Comparison of ENCODE assay signal across 26 cellular contexts in genomic region chr20:9040874-9041524, GRCh38. TPM values are rescaled to one million over a fixed set of nuclear protein-coding genes. Genes with fewer than 3 reads are reported as not detected.
DNase-seq lines count a peak whose midpoint lies in the region; ATAC-seq, FAIRE-seq and TF ChIP-seq lines count a peak whose summit lies in the region.
"Had no signal": no experiment of that assay in that cellular context is flagged by ENCODE, and none has a peak within 500 bp of the region (broad histone marks: within the 10 kb centered on the region; RNA-seq: fewer than 3 reads in every experiment).

No MANE protein-coding gene starts in this region.

- peak; percentile 5 for FAIRE-seq in astrocyte (lab: Jason Lieb, UNC)
- FAIRE-seq: pancreas had no signal

- H3K27ac Mint-ChIP-seq in HFFc6 = peak overlapping the region; percentile 89
- peak overlapping the region; percentile 42 for H3K27ac Mint-ChIP-seq in astrocyte (ENCODE audit: unreplicated experiment)
- H3K27ac Mint-ChIP-seq: activated CD4-positive, alpha-beta memory T cell treated with anti-CD3 and anti-CD28 coated beads, Interleukin-2, amount 10 ng/mL, durations not matched to agents 7 days and 5 days; activated naive CD4-positive, alpha-beta T cell treated with anti-CD3 and anti-CD28 coated beads, Interleukin-2, amount 50 U/mL, for 24 hours; activated T-helper 17 cell treated with anti-CD3 and anti-CD28 coated beads, Interleukin-2, amount 50 U/mL, for 72 hours; T-helper 1 cell treated with Interleukin-12 subunit alpha and Interleukin-12 subunit beta and Interleukin-4 antibody, amounts not matched to agents 30 μg/mL and 1 μg/mL, for 36 hours had no signal

- H3K27ac ChIP-seq in astrocyte (ENCODE audit: low read depth, low read length) = no peak overlapping the region
- H3K27ac ChIP-seq: pancreas, spleen had no signal

- peaks cover 55% of the 10 kb centered on the region for H3K4me1 Mint-ChIP-seq in HFFc6 (ENCODE audit: low read depth)
- peaks cover 10% of the 10 kb centered on the region for H3K4me1 Mint-ChIP-seq in astrocyte (ENCODE audit: low read depth, unreplicated experiment)
- H3K4me1 Mint-ChIP-seq: activated CD4-positive, alpha-beta memory T cell treated with anti-CD3 and anti-CD28 coated beads, Interleukin-2, amount 10 ng/mL, durations not matched to agents 7 days and 5 days; activated naive CD4-positive, alpha-beta T cell treated with anti-CD3 and anti-CD28 coated beads, Interleukin-2, amount 50 U/mL, for 24 hours; activated T-helper 17 cell treated with anti-CD3 and anti-CD28 coated beads, Interleukin-2, amount 50 U/mL, for 72 hours had no signal

- no peak overlapping the region; the same call in 1 of the 2 replicates for H3K4me3 Mint-ChIP-seq in HFFc6
- no peak overlapping the region for H3K4me3 Mint-ChIP-seq in astrocyte (ENCODE audit: unreplicated experiment)
- H3K4me3 Mint-ChIP-seq: activated CD4-positive, alpha-beta memory T cell treated with anti-CD3 and anti-CD28 coated beads, Interleukin-2, amount 10 ng/mL, durations not matched to agents 7 days and 5 days; activated naive CD4-positive, alpha-beta T cell treated with anti-CD3 and anti-CD28 coated beads, Interleukin-2, amount 50 U/mL, for 24 hours; activated T-helper 17 cell treated with anti-CD3 and anti-CD28 coated beads, Interleukin-2, amount 50 U/mL, for 72 hours; T-helper 1 cell treated with Interleukin-12 subunit alpha and Interleukin-12 subunit beta and Interleukin-4 antibody, amounts not matched to agents 30 μg/mL and 1 μg/mL, for 36 hours had no signal

- H3K27me3 Mint-ChIP-seq in HFFc6 (ENCODE audit: insufficient read depth) = no peaks in the 10 kb centered on the region
- H3K27me3 Mint-ChIP-seq in astrocyte (ENCODE audit: low read depth, unreplicated experiment) = no peaks in the 10 kb centered on the region
- H3K27me3 Mint-ChIP-seq: activated CD4-positive, alpha-beta memory T cell treated with anti-CD3 and anti-CD28 coated beads, Interleukin-2, amount 10 ng/mL, durations not matched to agents 7 days and 5 days; activated naive CD4-positive, alpha-beta T cell treated with anti-CD3 and anti-CD28 coated beads, Interleukin-2, amount 50 U/mL, for 24 hours; activated T-helper 17 cell treated with anti-CD3 and anti-CD28 coated beads, Interleukin-2, amount 50 U/mL, for 72 hours had no signal

- TF ChIP-seq CTCF in AG09309 (IDR thresholded peaks at IDR 0.05; ENCODE audit: control insufficient read depth, insufficient read depth, low read depth, low read length, missing control alignments) (no peak), HFFc6 (IDR thresholded peaks at IDR 0.05) (no peak), astrocyte (IDR thresholded peaks at IDR 0.05; ENCODE audit: insufficient read depth, low read depth, low read length) (no peak)

- H3K4me3 ChIP-seq in AG09309 (ENCODE audit: control insufficient read depth, low read depth, low read length) (no peak overlapping the region), astrocyte (ENCODE audit: insufficient read depth, low read depth, low read length) (no peak overlapping the region)
- H3K4me3 ChIP-seq: lung, pancreas, spleen had no signal

- intact Hi-C loops in cardiac septum (cut with DNase I) = no loop called here

- no peaks in the 10 kb centered on the region for H3K27me3 ChIP-seq in astrocyte (ENCODE audit: insufficient read depth, low read length)
- H3K27me3 ChIP-seq: pancreas, spleen had no signal

- H3K9me3 Mint-ChIP-seq in HFFc6 (no peaks in the 10 kb centered on the region), astrocyte (ENCODE audit: unreplicated experiment) (peaks cover 2% of the 10 kb centered on the region)
- H3K9me3 Mint-ChIP-seq: activated T-helper 17 cell treated with anti-CD3 and anti-CD28 coated beads, Interleukin-2, amount 50 U/mL, for 72 hours had no signal

- H3K79me2 ChIP-seq in astrocyte (ENCODE audit: insufficient read depth, low read length) = no peaks in the 10 kb centered on the region

- no peak overlapping the region for H2AFZ ChIP-seq in astrocyte (ENCODE audit: low read depth, low read length)

- H3K9me3 ChIP-seq in astrocyte (ENCODE audit: insufficient read depth, low read depth, low read length) = no peaks in the 10 kb centered on the region
- H3K9me3 ChIP-seq: Caco-2, pancreas, spleen had no signal

- ATAC-seq in HG02759 (IDR thresholded peaks at IDR 0.05; ENCODE audit: unreplicated experiment) = no peak
- ATAC-seq: activated T-helper 17 cell treated with anti-CD3 and anti-CD28 coated beads, Interleukin-2, amount 50 U/mL, for 72 hours; pancreas had no signal

- no peak overlapping the region for H3K9ac ChIP-seq in astrocyte (ENCODE audit: low read length)

- no peaks in the 10 kb centered on the region for H3K4me1 ChIP-seq in astrocyte (ENCODE audit: insufficient read depth, low read length)
- H3K4me1 ChIP-seq: Caco-2, pancreas, spleen had no signal

- no peaks in the 10 kb centered on the region; the same call in 1 of the 2 replicates for H3K36me3 Mint-ChIP-seq in HFFc6 (ENCODE audit: low read depth)
- no peaks in the 10 kb centered on the region for H3K36me3 Mint-ChIP-seq in astrocyte (ENCODE audit: low read depth, unreplicated experiment)
- H3K36me3 Mint-ChIP-seq: activated naive CD4-positive, alpha-beta T cell treated with anti-CD3 and anti-CD28 coated beads, Interleukin-2, amount 50 U/mL, for 24 hours had no signal

- TF ChIP-seq POLR2A in erythroblast (IDR thresholded peaks at IDR 0.05; ENCODE audit: low read length) = no peak

- H4K20me1 ChIP-seq in astrocyte (ENCODE audit: insufficient read depth, low read length) = no peaks in the 10 kb centered on the region

- peak; percentile 8 for DNase-seq in AG09309 (ENCODE audit: low read depth)
- peak; percentile 42 for DNase-seq in HFFc6
- DNase-seq in astrocyte (ENCODE audit: low read depth) = peak; percentile 64
- peak; percentile 50 for DNase-seq in kidney glomerular epithelial cell (lab: John Stamatoyannopoulos, UW)
- DNase-seq in erythroblast (lab: John Stamatoyannopoulos, UW) = no peak
- DNase-seq in cardiac septum (ENCODE audit: low spot score) = no peak
- DNase-seq in hippocampal formation (lab: John Stamatoyannopoulos, UW) = no peak
- DNase-seq: activated CD4-positive, alpha-beta memory T cell treated with anti-CD3 and anti-CD28 coated beads, Interleukin-2, amount 10 ng/mL, durations not matched to agents 7 days and 5 days; activated CD4-positive, CD25-positive, alpha-beta regulatory T cell treated with anti-CD3 and anti-CD28 coated beads, Interleukin-2, amount 50 U/mL, for 72 hours; activated CD8-positive, alpha-beta memory T cell treated with anti-CD3 and anti-CD28 coated beads, Interleukin-2, amount 50 U/mL, for 48 hours; C1 segment of cervical spinal cord; Caco-2; head of caudate nucleus; MM.1S; NCI-H1417; NCI-H2081 treated with DMSO at 0.1 percent for 48 hours; NCI-H345; NCI-H748 treated with DMSO at 0.1 percent for 48 hours; pancreas; spleen; trophoblast cell had no signal

- no peak overlapping the region for H3K4me2 ChIP-seq in astrocyte (ENCODE audit: low read length)

- H3K36me3 ChIP-seq in astrocyte (ENCODE audit: insufficient read depth, low read length) = no peaks in the 10 kb centered on the region
- H3K36me3 ChIP-seq: pancreas, spleen had no signal

RNA-seq across cellular contexts. Expression of gene PLCB4, which starts 27.9 kb away (rescaled TPM):
- total RNA-seq in HFFc6 (2021; fragmentation: NEBNext Ultra II Directional; extraction: Animal tissue kit (Norgen Biotek cat#: 25700)) = 10 to 100 TPM; 71.8 to 95.7 (median 79.1) TPM
- total RNA-seq in astrocyte = 38.9 and 58.2 TPM in 2 replicates
- 20.5 TPM for total RNA-seq in cardiac septum
- total RNA-seq: activated CD4-positive, alpha-beta memory T cell treated with anti-CD3 and anti-CD28 coated beads, Interleukin-2, amount 10 ng/mL, durations not matched to agents 7 days and 5 days; activated T-helper 17 cell treated with anti-CD3 and anti-CD28 coated beads, Interleukin-2, amount 50 U/mL, for 72 hours had no signal

Comparison
In these comparisons a context has a peak if more than half of its experiments do, and no peak if none do; other contexts are left out.
1. DNase-seq: peak in AG09309 (single experiment), HFFc6 (single experiment), astrocyte (single experiment) and kidney glomerular epithelial cell (single experiment); none in erythroblast (0 of 2), cardiac septum (single experiment) and hippocampal formation (0 of 2).